In genomic region chrX:97155809-97156208, GRCh38 we compare ENCODE assay signal across 27 cellular contexts.
"Had no signal": no experiment of that assay in that cellular context is flagged by ENCODE, and none has a peak within 500 bp of the region (broad histone marks: within the 10 kb centered on the region; RNA-seq: fewer than 3 reads in every experiment).

No MANE protein-coding gene starts in this region.

- H3K9me3 Mint-ChIP-seq: activated CD4-positive, alpha-beta memory T cell treated with anti-CD3 and anti-CD28 coated beads, Interleukin-2, amount 10 ng/mL, durations not matched to agents 7 days and 5 days; activated naive CD4-positive, alpha-beta T cell treated with anti-CD3 and anti-CD28 coated beads, Interleukin-2, amount 50 U/mL, for 24 hours; activated T-cell treated with anti-CD3 and anti-CD28 coated beads, Interleukin-2, amount 50 U/mL, for 24 hours; activated T-helper 1 cell treated with anti-CD3 and anti-CD28 coated beads, Interleukin-12 subunit alpha, Interleukin-12 subunit beta, Interleukin-2, Interleukin-4 antibody, amounts not matched to agents 30 ng/mL and 10 ng/mL and 1 ng/mL, durations not matched to agents 14 hours and 24 hours and 36 hours had no signal

- ATAC-seq: activated CD4-positive, alpha-beta T cell treated with anti-CD3 and anti-CD28 coated beads for 36 hours; K562; PC-3; T-helper 17 cell had no signal

- H3K4me3 ChIP-seq: cardiac muscle cell, K562 had no signal

- H3K4me3 Mint-ChIP-seq: activated CD4-positive, alpha-beta memory T cell treated with anti-CD3 and anti-CD28 coated beads, Interleukin-2, amount 10 ng/mL, durations not matched to agents 7 days and 5 days; activated CD4-positive, alpha-beta T cell treated with anti-CD3 and anti-CD28 coated beads for 36 hours; activated naive CD4-positive, alpha-beta T cell treated with anti-CD3 and anti-CD28 coated beads, Interleukin-2, amount 50 U/mL, for 24 hours; activated T-cell treated with anti-CD3 and anti-CD28 coated beads, Interleukin-2, amount 50 U/mL, for 24 hours; activated T-helper 1 cell treated with anti-CD3 and anti-CD28 coated beads, Interleukin-12 subunit alpha, Interleukin-12 subunit beta, Interleukin-2, Interleukin-4 antibody, amounts not matched to agents 30 ng/mL and 10 ng/mL and 1 ng/mL, durations not matched to agents 14 hours and 24 hours and 36 hours; T-helper 17 cell had no signal

- DNase-seq: activated CD4-positive, alpha-beta memory T cell treated with anti-CD3 and anti-CD28 coated beads, Interleukin-2, amount 10 ng/mL, durations not matched to agents 7 days and 5 days; activated CD4-positive, alpha-beta T cell treated with anti-CD3 and anti-CD28 coated beads for 36 hours; activated CD4-positive, alpha-beta T cell treated with anti-CD3 and anti-CD28 coated beads, Interleukin-2, amount 50 U/mL, for 1 hour; activated effector memory CD4-positive, alpha-beta T cell treated with Interleukin-2 at 50 U/mL for 16 hours; activated naive CD4-positive, alpha-beta T cell; activated T-cell treated with anti-CD3 and anti-CD28 coated beads, Interleukin-2, amount 50 U/mL, for 24 hours; amygdala; brain microvascular endothelial cell; NCI-H1092; NCI-H1417; NCI-H1694; NCI-H2029 treated with DMSO at 0.1 percent for 48 hours; NCI-H345; NCI-H510A; NCI-H526 treated with DMSO at 0.1 percent for 48 hours; NK-92 treated with Interleukin-12 subunit alpha and Interleukin-12 subunit beta, amount 100 ng/mL, for 24 hours; PC-3; SHP77; T-helper 17 cell; T-helper 9 cell; WERI-Rb-1 had no signal

- H3K27ac Mint-ChIP-seq: activated CD4-positive, alpha-beta memory T cell treated with anti-CD3 and anti-CD28 coated beads, Interleukin-2, amount 10 ng/mL, durations not matched to agents 7 days and 5 days; activated CD4-positive, alpha-beta T cell treated with anti-CD3 and anti-CD28 coated beads for 36 hours; activated naive CD4-positive, alpha-beta T cell treated with anti-CD3 and anti-CD28 coated beads, Interleukin-2, amount 50 U/mL, for 24 hours; activated T-cell treated with anti-CD3 and anti-CD28 coated beads, Interleukin-2, amount 50 U/mL, for 24 hours; activated T-helper 1 cell treated with anti-CD3 and anti-CD28 coated beads, Interleukin-12 subunit alpha, Interleukin-12 subunit beta, Interleukin-2, Interleukin-4 antibody, amounts not matched to agents 30 ng/mL and 10 ng/mL and 1 ng/mL, durations not matched to agents 14 hours and 24 hours and 36 hours; T-helper 17 cell had no signal

- H3K27me3 Mint-ChIP-seq: activated CD4-positive, alpha-beta memory T cell treated with anti-CD3 and anti-CD28 coated beads, Interleukin-2, amount 10 ng/mL, durations not matched to agents 7 days and 5 days; activated CD4-positive, alpha-beta T cell treated with anti-CD3 and anti-CD28 coated beads for 36 hours; activated naive CD4-positive, alpha-beta T cell treated with anti-CD3 and anti-CD28 coated beads, Interleukin-2, amount 50 U/mL, for 24 hours; T-helper 17 cell had no signal

- H3K4me1 Mint-ChIP-seq: T-helper 17 cell had no signal

- FAIRE-seq: K562, RCC 7860, TTC549 had no signal

- H3K27ac ChIP-seq: brain microvascular endothelial cell, cardiac muscle cell, WERI-Rb-1 had no signal

- H3K36me3 Mint-ChIP-seq: activated naive CD4-positive, alpha-beta T cell treated with anti-CD3 and anti-CD28 coated beads, Interleukin-2, amount 50 U/mL, for 24 hours had no signal

- H3K36me3 ChIP-seq: brain microvascular endothelial cell, cardiac muscle cell, WERI-Rb-1 had no signal

- H3K27me3 ChIP-seq: brain microvascular endothelial cell, cardiac muscle cell had no signal
